Comparison of ENCODE assay signal across 1 cellular context in the genomic region with DNA sequence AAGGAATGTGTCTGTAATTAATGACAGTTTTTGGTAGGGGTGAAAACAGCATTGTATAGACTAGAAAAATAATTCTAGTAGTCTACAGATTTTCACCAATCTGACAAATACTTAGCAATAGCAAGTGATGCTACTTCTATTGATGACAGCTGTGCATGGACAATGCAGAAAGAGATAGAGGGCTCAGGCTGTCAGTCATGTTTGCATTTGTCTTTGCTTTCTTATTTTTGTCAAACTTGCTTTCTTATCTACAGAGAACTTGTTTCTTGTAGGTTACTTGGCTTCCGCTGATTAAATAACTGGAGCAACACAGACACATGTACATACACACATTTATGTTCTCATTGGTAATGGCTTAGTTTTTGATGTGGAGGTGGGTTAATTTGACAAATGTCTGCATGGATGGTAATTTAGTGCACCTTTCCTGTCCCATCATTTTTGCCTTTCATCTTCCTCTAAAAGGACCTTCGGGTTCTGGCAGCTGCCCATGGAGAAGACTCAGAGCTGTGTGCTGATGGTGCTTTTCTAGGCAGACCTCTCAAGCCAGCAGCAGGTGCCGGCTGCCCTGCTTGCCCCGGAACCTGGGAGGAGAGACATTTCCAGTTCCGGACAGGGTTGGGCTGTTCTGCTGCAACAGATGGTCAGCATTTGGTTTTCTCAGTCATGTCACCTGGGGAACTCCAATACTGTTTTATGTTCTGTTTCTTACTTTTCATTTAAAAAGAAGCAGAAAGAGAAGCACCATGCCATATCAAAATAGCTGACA.
TF ChIP-seq lines count a peak whose summit lies in the region.

No MANE protein-coding gene starts in this region.

TF ChIP-seq in GM12878, 131 proteins besides CTCF, POLR2A, EP300 and RAD21 (continued from another document and continues in another):
- TF ChIP-seq PBX3 (IDR thresholded peaks at IDR 0.05; ENCODE audit: insufficient replicate concordance, low read depth, low read length) (peak; percentile 67), RUNX3 (IDR thresholded peaks at IDR 0.05; ENCODE audit: low read length) (peak; percentile 72), NFIC (IDR thresholded peaks at IDR 0.05; ENCODE audit: low read depth, low read length) (peak; percentile 40; the same call in 1 of the 2 replicates), SIX5 (IDR thresholded peaks at IDR 0.05; ENCODE audit: low read depth, low read length, severe bottlenecking) (peak; percentile 28), TCF7 (IDR thresholded peaks at IDR 0.05; ENCODE audit: borderline replicate concordance) (no peak), SUPT20H (IDR thresholded peaks at IDR 0.05; ENCODE audit: borderline replicate concordance, control insufficient read depth, low read depth, low read length) (no peak), IKZF2 (IDR thresholded peaks at IDR 0.05) (peak in 1 of 2 experiments; percentile 28; a peak in 1 of 4 replicates), RELA (IDR thresholded peaks at IDR 0.05; ENCODE audit: borderline replicate concordance, partially characterized antibody) (peak; percentile 17), TAF1 (IDR thresholded peaks at IDR 0.05; ENCODE audit: borderline replicate concordance, low read depth, low read length) (peak; percentile 57; the same call in 1 of the 2 replicates), HDAC6 (IDR thresholded peaks at IDR 0.05; ENCODE audit: unreplicated experiment) (no peak), STAT3 (IDR thresholded peaks at IDR 0.05; ENCODE audit: low read depth, low read length) (no peak), RAD51 (IDR thresholded peaks at IDR 0.05) (no peak), NR2F1 (conservative IDR thresholded peaks at IDR 0.05) (no peak; the same call in 1 of the 2 replicates), KLF5 (IDR thresholded peaks at IDR 0.05; ENCODE audit: partially characterized antibody) (peak; percentile 45), SPI1 (IDR thresholded peaks at IDR 0.05; ENCODE audit: borderline replicate concordance, insufficient read depth, low read depth, low read length) (peak; percentile 54; the same call in 1 of the 2 replicates), PKNOX1 (IDR thresholded peaks at IDR 0.05) (peak; percentile 90), MEF2A (IDR thresholded peaks at IDR 0.05; ENCODE audit: insufficient read depth, low read depth, low read length) (0 out of 2 replicates have a peak, but pooled peaks have one; percentile 33), FOS (IDR thresholded peaks at IDR 0.05; ENCODE audit: borderline replicate concordance, extremely low read depth, insufficient read length) (no peak), ETV6 (conservative IDR thresholded peaks at IDR 0.05 in 1 of 2, IDR thresholded peaks at IDR 0.05 in 1 of 2; ENCODE audit: borderline replicate concordance in 1 of 2, low read depth in 1 of 2) (peak in 1 of 2 experiments; percentile 81; a peak in 2 of 4 replicates), HSF1 (IDR thresholded peaks at IDR 0.05; ENCODE audit: low read depth, low read length) (no peak), IKZF1 (conservative IDR thresholded peaks at IDR 0.05) (peak; percentile 34), ATF3 (IDR thresholded peaks at IDR 0.05; ENCODE audit: borderline replicate concordance, extremely low read depth, low read depth, low read length) (no peak), CHD4 (IDR thresholded peaks at IDR 0.05) (no peak), ESRRA (IDR thresholded peaks at IDR 0.05; ENCODE audit: low read length) (no peak), POLR2AphosphoS5 (IDR thresholded peaks at IDR 0.05; ENCODE audit: low read length) (peak; percentile 85), SMARCA5 (IDR thresholded peaks at IDR 0.05) (0 out of 2 replicates have a peak, but pooled peaks have one; percentile 29), IRF3 (IDR thresholded peaks at IDR 0.05) (no peak), MTA3 (IDR thresholded peaks at IDR 0.05; ENCODE audit: borderline replicate concordance, low read length) (no peak), LARP7 (IDR thresholded peaks at IDR 0.05) (no peak), SREBF2 (IDR thresholded peaks at IDR 0.05; ENCODE audit: low read length) (no peak), RCOR1 (conservative IDR thresholded peaks at IDR 0.05; ENCODE audit: low read depth, low read length) (no peak), DPF2 (IDR thresholded peaks at IDR 0.05) (0 out of 2 replicates have a peak, but pooled peaks have one; percentile 14), CREM (IDR thresholded peaks at IDR 0.05; ENCODE audit: low read depth) (peak; percentile 72; the same call in 1 of the 2 replicates), POU2F2 (IDR thresholded peaks at IDR 0.05; ENCODE audit: borderline replicate concordance, low read depth, low read length) (peak; percentile 24; the same call in 1 of the 3 replicates), NR2C2 (IDR thresholded peaks at IDR 0.05; ENCODE audit: borderline replicate concordance, control insufficient read depth, insufficient read length, low read depth) (no peak), MXI1 (IDR thresholded peaks at IDR 0.05; ENCODE audit: low read depth, low read length) (0 out of 2 replicates have a peak, but pooled peaks have one; percentile 36), BHLHE40 (IDR thresholded peaks at IDR 0.05; ENCODE audit: borderline replicate concordance in 1 of 2, low read depth in 2 of 2, low read length in 1 of 2) (peak in 1 of 2 experiments; percentile 48; a peak in 1 of 4 replicates)
- TF ChIP-seq, protein P1, sequence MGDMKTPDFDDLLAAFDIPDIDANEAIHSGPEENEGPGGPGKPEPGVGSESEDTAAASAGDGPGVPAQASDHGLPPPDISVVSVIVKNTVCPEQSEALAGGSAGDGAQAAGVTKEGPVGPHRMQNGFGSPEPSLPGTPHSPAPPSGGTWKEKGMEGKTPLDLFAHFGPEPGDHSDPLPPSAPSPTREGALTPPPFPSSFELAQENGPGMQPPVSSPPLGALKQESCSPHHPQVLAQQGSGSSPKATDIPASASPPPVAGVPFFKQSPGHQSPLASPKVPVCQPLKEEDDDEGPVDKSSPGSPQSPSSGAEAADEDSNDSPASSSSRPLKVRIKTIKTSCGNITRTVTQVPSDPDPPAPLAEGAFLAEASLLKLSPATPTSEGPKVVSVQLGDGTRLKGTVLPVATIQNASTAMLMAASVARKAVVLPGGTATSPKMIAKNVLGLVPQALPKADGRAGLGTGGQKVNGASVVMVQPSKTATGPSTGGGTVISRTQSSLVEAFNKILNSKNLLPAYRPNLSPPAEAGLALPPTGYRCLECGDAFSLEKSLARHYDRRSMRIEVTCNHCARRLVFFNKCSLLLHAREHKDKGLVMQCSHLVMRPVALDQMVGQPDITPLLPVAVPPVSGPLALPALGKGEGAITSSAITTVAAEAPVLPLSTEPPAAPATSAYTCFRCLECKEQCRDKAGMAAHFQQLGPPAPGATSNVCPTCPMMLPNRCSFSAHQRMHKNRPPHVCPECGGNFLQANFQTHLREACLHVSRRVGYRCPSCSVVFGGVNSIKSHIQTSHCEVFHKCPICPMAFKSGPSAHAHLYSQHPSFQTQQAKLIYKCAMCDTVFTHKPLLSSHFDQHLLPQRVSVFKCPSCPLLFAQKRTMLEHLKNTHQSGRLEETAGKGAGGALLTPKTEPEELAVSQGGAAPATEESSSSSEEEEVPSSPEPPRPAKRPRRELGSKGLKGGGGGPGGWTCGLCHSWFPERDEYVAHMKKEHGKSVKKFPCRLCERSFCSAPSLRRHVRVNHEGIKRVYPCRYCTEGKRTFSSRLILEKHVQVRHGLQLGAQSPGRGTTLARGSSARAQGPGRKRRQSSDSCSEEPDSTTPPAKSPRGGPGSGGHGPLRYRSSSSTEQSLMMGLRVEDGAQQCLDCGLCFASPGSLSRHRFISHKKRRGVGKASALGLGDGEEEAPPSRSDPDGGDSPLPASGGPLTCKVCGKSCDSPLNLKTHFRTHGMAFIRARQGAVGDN (IDR thresholded peaks at IDR 0.05): peak; percentile 70; the same call in 1 of the 2 replicates
- TF ChIP-seq, protein P2, sequence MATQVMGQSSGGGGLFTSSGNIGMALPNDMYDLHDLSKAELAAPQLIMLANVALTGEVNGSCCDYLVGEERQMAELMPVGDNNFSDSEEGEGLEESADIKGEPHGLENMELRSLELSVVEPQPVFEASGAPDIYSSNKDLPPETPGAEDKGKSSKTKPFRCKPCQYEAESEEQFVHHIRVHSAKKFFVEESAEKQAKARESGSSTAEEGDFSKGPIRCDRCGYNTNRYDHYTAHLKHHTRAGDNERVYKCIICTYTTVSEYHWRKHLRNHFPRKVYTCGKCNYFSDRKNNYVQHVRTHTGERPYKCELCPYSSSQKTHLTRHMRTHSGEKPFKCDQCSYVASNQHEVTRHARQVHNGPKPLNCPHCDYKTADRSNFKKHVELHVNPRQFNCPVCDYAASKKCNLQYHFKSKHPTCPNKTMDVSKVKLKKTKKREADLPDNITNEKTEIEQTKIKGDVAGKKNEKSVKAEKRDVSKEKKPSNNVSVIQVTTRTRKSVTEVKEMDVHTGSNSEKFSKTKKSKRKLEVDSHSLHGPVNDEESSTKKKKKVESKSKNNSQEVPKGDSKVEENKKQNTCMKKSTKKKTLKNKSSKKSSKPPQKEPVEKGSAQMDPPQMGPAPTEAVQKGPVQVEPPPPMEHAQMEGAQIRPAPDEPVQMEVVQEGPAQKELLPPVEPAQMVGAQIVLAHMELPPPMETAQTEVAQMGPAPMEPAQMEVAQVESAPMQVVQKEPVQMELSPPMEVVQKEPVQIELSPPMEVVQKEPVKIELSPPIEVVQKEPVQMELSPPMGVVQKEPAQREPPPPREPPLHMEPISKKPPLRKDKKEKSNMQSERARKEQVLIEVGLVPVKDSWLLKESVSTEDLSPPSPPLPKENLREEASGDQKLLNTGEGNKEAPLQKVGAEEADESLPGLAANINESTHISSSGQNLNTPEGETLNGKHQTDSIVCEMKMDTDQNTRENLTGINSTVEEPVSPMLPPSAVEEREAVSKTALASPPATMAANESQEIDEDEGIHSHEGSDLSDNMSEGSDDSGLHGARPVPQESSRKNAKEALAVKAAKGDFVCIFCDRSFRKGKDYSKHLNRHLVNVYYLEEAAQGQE (IDR thresholded peaks at IDR 0.05; ENCODE audit: low read depth, low read length): no peak
- TF ChIP-seq, protein P3, sequence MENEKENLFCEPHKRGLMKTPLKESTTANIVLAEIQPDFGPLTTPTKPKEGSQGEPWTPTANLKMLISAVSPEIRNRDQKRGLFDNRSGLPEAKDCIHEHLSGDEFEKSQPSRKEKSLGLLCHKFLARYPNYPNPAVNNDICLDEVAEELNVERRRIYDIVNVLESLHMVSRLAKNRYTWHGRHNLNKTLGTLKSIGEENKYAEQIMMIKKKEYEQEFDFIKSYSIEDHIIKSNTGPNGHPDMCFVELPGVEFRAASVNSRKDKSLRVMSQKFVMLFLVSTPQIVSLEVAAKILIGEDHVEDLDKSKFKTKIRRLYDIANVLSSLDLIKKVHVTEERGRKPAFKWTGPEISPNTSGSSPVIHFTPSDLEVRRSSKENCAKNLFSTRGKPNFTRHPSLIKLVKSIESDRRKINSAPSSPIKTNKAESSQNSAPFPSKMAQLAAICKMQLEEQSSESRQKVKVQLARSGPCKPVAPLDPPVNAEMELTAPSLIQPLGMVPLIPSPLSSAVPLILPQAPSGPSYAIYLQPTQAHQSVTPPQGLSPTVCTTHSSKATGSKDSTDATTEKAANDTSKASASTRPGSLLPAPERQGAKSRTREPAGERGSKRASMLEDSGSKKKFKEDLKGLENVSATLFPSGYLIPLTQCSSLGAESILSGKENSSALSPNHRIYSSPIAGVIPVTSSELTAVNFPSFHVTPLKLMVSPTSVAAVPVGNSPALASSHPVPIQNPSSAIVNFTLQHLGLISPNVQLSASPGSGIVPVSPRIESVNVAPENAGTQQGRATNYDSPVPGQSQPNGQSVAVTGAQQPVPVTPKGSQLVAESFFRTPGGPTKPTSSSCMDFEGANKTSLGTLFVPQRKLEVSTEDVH (IDR thresholded peaks at IDR 0.05; ENCODE audit: low read depth, partially characterized antibody): no peak
